Comparison of ENCODE assay signal across 8 cellular contexts in genomic region chr3:33218072-33218445, GRCh38. TPM values are rescaled to one million over a fixed set of nuclear protein-coding genes. Genes with fewer than 3 reads are reported as not detected.
DNase-seq lines count a peak whose midpoint lies in the region; ATAC-seq and TF ChIP-seq lines count a peak whose summit lies in the region.

No MANE protein-coding gene starts in this region.

- no peaks in the 10 kb centered on the region for H3K9me3 Mint-ChIP-seq in endodermal cell

- H3K9me3 ChIP-seq in HUES48 (ENCODE audit: control insufficient read depth, insufficient read depth, low read length) (no peaks in the 10 kb centered on the region), endodermal cell (ENCODE audit: control insufficient read depth, low read length) (no peaks in the 10 kb centered on the region), neuron (ENCODE audit: low read length) (peaks cover 7% of the 10 kb centered on the region)

- DNase-seq in endodermal cell (no peak), dedifferentiated amniotic fluid mesenchymal stem cell (ENCODE audit: extremely low spot score) (no peak), pons (ENCODE audit: low spot score) (no peak)

- H2AFZ ChIP-seq in ACC112 (ENCODE audit: low read length, unreplicated experiment) (peak overlapping the region; percentile 41), neuron (ENCODE audit: low read depth, low read length) (peak overlapping the region; percentile 86)

- H3K27ac Mint-ChIP-seq in endodermal cell: no peak overlapping the region

- no peak overlapping the region for H3K27ac ChIP-seq in ACC112 (ENCODE audit: low read depth, low read length)
- H3K27ac ChIP-seq in HUES48 (ENCODE audit: low read depth, low read length): no peak overlapping the region
- no peak overlapping the region for H3K27ac ChIP-seq in endodermal cell (ENCODE audit: low read depth, low read length)

- ATAC-seq in GM21526 (IDR thresholded peaks at IDR 0.05; ENCODE audit: low FRiP score, unreplicated experiment) (no peak), HG02870 (IDR thresholded peaks at IDR 0.05; ENCODE audit: unreplicated experiment) (no peak)

- peaks cover 10% of the 10 kb centered on the region for H3K4me1 Mint-ChIP-seq in endodermal cell

- 2 to 3% methylated on average over 15 to 17 of the region's 17 CpGs for WGBS in endodermal cell (ENCODE audit: insufficient coverage in 1 of 2, insufficient read length in 1 of 2), 2 experiments

- no peaks in the 10 kb centered on the region for H3K27me3 ChIP-seq in ACC112 (ENCODE audit: insufficient read depth, low read length)
- peaks cover 59% of the 10 kb centered on the region for H3K27me3 ChIP-seq in HUES48 (ENCODE audit: control insufficient read depth, insufficient read depth, low read length)
- H3K27me3 ChIP-seq in endodermal cell (ENCODE audit: control insufficient read depth, insufficient read depth, low read length, poor library complexity, severe bottlenecking): peaks cover 65% of the 10 kb centered on the region
- H3K27me3 ChIP-seq in neuron (ENCODE audit: insufficient read depth, low read length): peaks cover 46% of the 10 kb centered on the region

- H3K4me1 ChIP-seq in ACC112 (ENCODE audit: control insufficient read depth, insufficient read depth, low read length, unreplicated experiment) (no peaks in the 10 kb centered on the region), HUES48 (ENCODE audit: control insufficient read depth, insufficient read depth, low read length) (peaks cover 6% of the 10 kb centered on the region), endodermal cell (ENCODE audit: control insufficient read depth, insufficient read depth, low read length) (no peaks in the 10 kb centered on the region), neuron (ENCODE audit: insufficient read depth, low read length) (peaks cover 10% of the 10 kb centered on the region)

- H3K4me3 ChIP-seq in ACC112 (ENCODE audit: low read depth, low read length) (peak overlapping the region; percentile 92), HUES48 (ENCODE audit: low read depth, low read length) (peak overlapping the region; percentile 77), endodermal cell (ENCODE audit: low read length) (peak overlapping the region; percentile 80), neuron (ENCODE audit: low read length) (peak overlapping the region; percentile 59)

- H3K79me2 ChIP-seq in ACC112 (ENCODE audit: control insufficient read depth, insufficient read depth, low read length, unreplicated experiment): peaks cover 22% of the 10 kb centered on the region

- no peaks in the 10 kb centered on the region for H3K36me3 ChIP-seq in ACC112 (ENCODE audit: insufficient read depth, low read length)
- H3K36me3 ChIP-seq in HUES48 (ENCODE audit: control insufficient read depth, insufficient read depth, low read length): no peaks in the 10 kb centered on the region
- H3K36me3 ChIP-seq in endodermal cell (ENCODE audit: control insufficient read depth, insufficient read depth, low read length): no peaks in the 10 kb centered on the region
- H3K36me3 ChIP-seq in neuron (ENCODE audit: insufficient read depth, low read length): no peaks in the 10 kb centered on the region

- no peak for TF ChIP-seq CTCF in endodermal cell (conservative IDR thresholded peaks at IDR 0.05)

- H3K9ac ChIP-seq in HUES48 (ENCODE audit: low read depth, low read length) (no peak overlapping the region), endodermal cell (ENCODE audit: extremely low read depth, low read length, poor library complexity, severe bottlenecking) (no peak overlapping the region)

- no peaks in the 10 kb centered on the region for H3K36me3 Mint-ChIP-seq in endodermal cell (ENCODE audit: low read depth)

- H3K4me3 Mint-ChIP-seq in endodermal cell: peak overlapping the region; percentile 63

- peaks cover 69% of the 10 kb centered on the region for H3K27me3 Mint-ChIP-seq in endodermal cell (ENCODE audit: insufficient read depth)

RNA-seq across cellular contexts. Expression of gene SUSD5, which starts 0.6 kb away (rescaled TPM):
- 1 to 10 TPM; 1.3 to 2.6 TPM for total RNA-seq in endodermal cell
- 0.85 TPM for polyA plus RNA-seq in endodermal cell (2013, experiment 1 of 2)
- polyA plus RNA-seq in endodermal cell (2013, experiment 2 of 2): 0.58 TPM

RNA-seq across cellular contexts. Expression of gene FBXL2, which starts 59.2 kb away (rescaled TPM):
- total RNA-seq in endodermal cell: 10 to 100 TPM; 12.4 to 18.2 TPM
- polyA plus RNA-seq in endodermal cell (2013, experiment 1 of 2): 15.1 TPM
- 15.7 TPM for polyA plus RNA-seq in endodermal cell (2013, experiment 2 of 2)
